20 cellular contexts compared by ENCODE assay signal in the genomic region with DNA sequence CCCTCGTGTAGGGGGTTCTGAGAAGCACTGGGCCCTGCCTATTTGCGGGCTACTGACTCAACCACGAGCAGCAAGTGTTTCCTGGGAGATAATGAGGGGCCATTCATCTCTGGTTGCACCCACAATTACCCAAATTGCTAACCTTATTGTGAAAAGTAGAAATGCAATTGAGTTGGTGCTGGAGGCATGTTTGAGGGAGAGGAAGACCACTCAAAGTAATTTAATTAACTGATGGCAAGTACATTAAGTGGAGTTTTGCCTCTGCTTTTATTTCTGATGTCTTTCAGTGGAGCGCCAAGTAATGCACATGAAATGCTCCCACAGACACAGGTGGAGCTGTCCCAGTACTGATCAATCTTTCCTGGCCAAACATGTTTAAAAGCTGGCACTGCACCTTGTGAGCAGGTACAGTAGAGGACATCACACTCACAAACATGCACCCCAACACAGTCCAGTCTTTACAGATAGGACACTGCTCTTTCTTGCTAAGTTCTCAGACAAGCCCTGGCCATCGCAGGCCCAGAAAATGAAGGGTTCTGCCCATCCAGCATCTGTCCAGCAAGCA.
DNase-seq lines count a peak whose midpoint lies in the region; ATAC-seq, FAIRE-seq and TF ChIP-seq lines count a peak whose summit lies in the region.
"Had no signal": no experiment of that assay in that cellular context is flagged by ENCODE, and none has a peak within 500 bp of the region (broad histone marks: within the 10 kb centered on the region; RNA-seq: fewer than 3 reads in every experiment).

No MANE protein-coding gene starts in this region.

- BruUV-seq in K562 (replicated peaks; lab: Mats Ljungman, UMichigan): no TSS peak

- intact Hi-C loops in K562 (cut with micrococcal nuclease) (no loop called here), lower lobe of right lung (cut with DNase I) (no loop called here), mucosa of descending colon (cut with DNase I, micrococcal nuclease) (no loop called here)

- FAIRE-seq in K562 (lab: Jason Lieb, UNC): no peak

- H4K20me1 ChIP-seq in DND-41 (ENCODE audit: insufficient read depth, low read length) (no peaks in the 10 kb centered on the region), K562 (replicated peaks; ENCODE audit: control insufficient read depth, insufficient read depth, low read length) (0 out of 2 replicates have a peak, but pooled peaks cover 9% of the 10 kb centered on the region)

- H3K9me3 ChIP-seq in DND-41 (ENCODE audit: insufficient read depth, low read length, severe bottlenecking) (no peaks in the 10 kb centered on the region), KOPT-K1 (ENCODE audit: insufficient read depth, low read length, poor library complexity, severe bottlenecking) (no peaks in the 10 kb centered on the region), K562 (replicated peaks; ENCODE audit: control insufficient read depth, insufficient read depth, low read depth, low read length) (no peaks in the 10 kb centered on the region), lower lobe of right lung (no peaks in the 10 kb centered on the region), mucosa of descending colon (no peaks in the 10 kb centered on the region)
- H3K9me3 ChIP-seq: body of pancreas, heart left ventricle, stomach, tibial artery had no signal

- no peak overlapping the region for H3K9ac ChIP-seq in DND-41 (ENCODE audit: low read depth, low read length)
- peak overlapping the region in 1 of 2 experiments; percentile 69; a peak in 2 of 4 replicates for H3K9ac ChIP-seq in K562 (ENCODE audit: insufficient read depth in 1 of 2, low read depth in 2 of 2, low read length in 2 of 2)

- CTCF ChIA-PET in RWPE1 (lab: Yijun Ruan, JAX) (interaction anchor here (0.6 to 0.7 kb wide), 2 partner anchors 10 to 42 kb away, joined by 3 read pairs; no protein-coding TSS in a partner anchor), K562 (lab: Yijun Ruan, JAX; ENCODE audit: low intra/inter-chr PET ratio) (interaction anchor here (0.8 to 4.0 kb wide), 2 partner anchors 95 to 135 kb away, joined by 3 to 69 read pairs; no protein-coding TSS in a partner anchor)

- H3K9me1 ChIP-seq in K562 (ENCODE audit: control insufficient read depth, insufficient read depth, low read length): peaks cover 3% of the 10 kb centered on the region

- H3K4me2 ChIP-seq in DND-41 (ENCODE audit: insufficient read depth, low read length) (no peak overlapping the region), K562 (ENCODE audit: insufficient read depth, low read length) (peak overlapping the region; percentile 24)

- H3K36me3 Mint-ChIP-seq in chondrocyte (ENCODE audit: low read depth): no peaks in the 10 kb centered on the region
- H3K36me3 Mint-ChIP-seq: CD4-positive, CD25-positive, alpha-beta regulatory T cell had no signal

- no peak overlapping the region for H3K27ac Mint-ChIP-seq in chondrocyte (ENCODE audit: unreplicated experiment)
- H3K27ac Mint-ChIP-seq: activated CD8-positive, alpha-beta T cell treated with anti-CD3 and anti-CD28 coated beads for 36 hours; CD4-positive, CD25-positive, alpha-beta regulatory T cell had no signal

- peaks cover 87% of the 10 kb centered on the region for H3K4me1 ChIP-seq in DND-41 (ENCODE audit: insufficient read depth, low read length)
- H3K4me1 ChIP-seq in K562 (replicated peaks in 1 of 2; ENCODE audit: control insufficient read depth in 2 of 2, insufficient read depth in 2 of 2, low read length in 2 of 2): peaks cover 26 to 44% of the 10 kb centered on the region in 2 experiments
- H3K4me1 ChIP-seq in lower lobe of right lung: no peaks in the 10 kb centered on the region
- no peaks in the 10 kb centered on the region for H3K4me1 ChIP-seq in mucosa of descending colon (ENCODE audit: low read depth)
- H3K4me1 ChIP-seq: heart left ventricle, tibial artery had no signal

- H3K9me3 Mint-ChIP-seq in chondrocyte (ENCODE audit: low read depth): no peaks in the 10 kb centered on the region
- H3K9me3 Mint-ChIP-seq: activated CD8-positive, alpha-beta T cell treated with anti-CD3 and anti-CD28 coated beads for 36 hours; CD4-positive, CD25-positive, alpha-beta regulatory T cell had no signal

- TF ChIP-seq CTCF in DND-41 (IDR thresholded peaks at IDR 0.05; ENCODE audit: borderline replicate concordance, extremely low read depth, low read length, poor library complexity, severe bottlenecking): no peak
- TF ChIP-seq CTCF in RWPE1 (conservative IDR thresholded peaks at IDR 0.05; ENCODE audit: low read depth): no peak
- no peak for TF ChIP-seq CTCF in K562 (IDR thresholded peaks at IDR 0.05 in 2 of 3, conservative IDR thresholded peaks at IDR 0.05 in 1 of 3; ENCODE audit: insufficient read depth in 2 of 3, low read depth in 1 of 3, low read length in 3 of 3)
- TF ChIP-seq CTCF in lower lobe of right lung (IDR thresholded peaks at IDR 0.05): no peak
- TF ChIP-seq CTCF in chondrocyte (IDR thresholded peaks at IDR 0.05): no peak
- TF ChIP-seq CTCF in mucosa of descending colon (IDR thresholded peaks at IDR 0.05): no peak

- H3K4me3 ChIP-seq in DND-41 (ENCODE audit: low read depth in 1 of 2, low read length in 2 of 2) (no peak overlapping the region), K562 (no peak overlapping the region), lower lobe of right lung (no peak overlapping the region), mucosa of descending colon (no peak overlapping the region)
- H3K4me3 ChIP-seq: body of pancreas, heart left ventricle, stomach, tibial artery had no signal

- H3K79me2 ChIP-seq in DND-41 (ENCODE audit: insufficient read depth, low read length): no peaks in the 10 kb centered on the region
- no peaks in the 10 kb centered on the region for H3K79me2 ChIP-seq in K562 (ENCODE audit: control insufficient read depth, insufficient read depth, low read length)

- H3K4me3 Mint-ChIP-seq in chondrocyte (ENCODE audit: unreplicated experiment): no peak overlapping the region
- H3K4me3 Mint-ChIP-seq: activated CD8-positive, alpha-beta T cell treated with anti-CD3 and anti-CD28 coated beads for 36 hours; CD4-positive, CD25-positive, alpha-beta regulatory T cell had no signal

- in situ Hi-C loops in K562 (cut with MboI): loop anchor here (5.0 kb wide), 1 partner anchor 125 kb away; no protein-coding TSS in a partner anchor

- H3K36me3 ChIP-seq in DND-41 (ENCODE audit: insufficient read depth, low read length) (no peaks in the 10 kb centered on the region), KOPT-K1 (ENCODE audit: insufficient read depth, low read length) (no peaks in the 10 kb centered on the region), K562 (ENCODE audit: control insufficient read depth, insufficient read depth, low read length) (no peaks in the 10 kb centered on the region), lower lobe of right lung (no peaks in the 10 kb centered on the region), mucosa of descending colon (ENCODE audit: low read depth) (no peaks in the 10 kb centered on the region)
- H3K36me3 ChIP-seq: heart left ventricle, stomach, tibial artery had no signal

- TF ChIP-seq POLR2A in K562 (conservative IDR thresholded peaks at IDR 0.05): no peak

- POLR2A ChIA-PET in RWPE1 (lab: Yijun Ruan, JAX; ENCODE audit: low non-redundant PET) (no interaction called here), K562 (lab: Yijun Ruan, JAX) (interaction anchor here (0.6 to 1.2 kb wide), 8 partner anchors 10 to 616 kb away, joined by 3 to 5 read pairs (median 3); a partner anchor contains a TSS)

- peaks cover 7% of the 10 kb centered on the region for H3K27me3 ChIP-seq in DND-41 (ENCODE audit: insufficient read depth, low read length, poor library complexity)
- peaks cover 12 to 20% of the 10 kb centered on the region in 2 experiments; a peak in 4 of 5 replicates for H3K27me3 ChIP-seq in K562 (ENCODE audit: control insufficient read depth in 2 of 2, insufficient read depth in 2 of 2, low read length in 2 of 2)
- no peaks in the 10 kb centered on the region for H3K27me3 ChIP-seq in lower lobe of right lung (ENCODE audit: low read depth)
- H3K27me3 ChIP-seq: body of pancreas, heart left ventricle, stomach, tibial artery had no signal

- TF ChIP-seq EP300 in K562 (IDR thresholded peaks at IDR 0.05; ENCODE audit: low read length): no peak; the same call in 1 of the 2 replicates

- H3K4me1 Mint-ChIP-seq in chondrocyte (ENCODE audit: low read depth): peaks cover 8% of the 10 kb centered on the region
- H3K4me1 Mint-ChIP-seq: CD4-positive, CD25-positive, alpha-beta regulatory T cell had no signal

- H2AFZ ChIP-seq in DND-41 (ENCODE audit: low read depth, low read length) (no peak overlapping the region), K562 (ENCODE audit: low read depth, low read length) (peak overlapping the region; percentile 69; the same call in 1 of the 2 replicates)

- ATAC-seq in DND-41 (ENCODE audit: insufficient read depth, low read depth): no peak
- no peak for ATAC-seq in K562
- ATAC-seq in lower lobe of right lung: no peak
- ATAC-seq in mucosa of descending colon: no peak
- ATAC-seq: activated CD8-positive, alpha-beta T cell treated with anti-CD3 and anti-CD28 coated beads for 36 hours had no signal

- no peaks in the 10 kb centered on the region for H3K27me3 Mint-ChIP-seq in chondrocyte (ENCODE audit: low read depth)
- H3K27me3 Mint-ChIP-seq: activated CD8-positive, alpha-beta T cell treated with anti-CD3 and anti-CD28 coated beads for 36 hours had no signal

- no peak for DNase-seq in DND-41
- DNase-seq in RWPE1 (ENCODE audit: low spot score): no peak
- peak; percentile 22 to 50 (median 34) for DNase-seq in K562 (ENCODE audit: extremely low read depth in 1 of 4, low spot score in 3 of 4)
- DNase-seq in lower lobe of right lung: no peak
- no peak for DNase-seq in chondrocyte (ENCODE audit: low spot score)
- DNase-seq in mucosa of descending colon: no peak
- no peak for DNase-seq in activated naive CD4-positive, alpha-beta T cell treated with anti-CD3 and anti-CD28 coated beads, Interleukin-2, amount 50 U/mL, for 16 hours
- DNase-seq: activated CD4-positive, CD25-positive, alpha-beta regulatory T cell treated with anti-CD3 and anti-CD28 coated beads, Interleukin-2, amount 50 U/mL, for 72 hours; activated CD8-positive, alpha-beta T cell treated with anti-CD3 and anti-CD28 coated beads for 36 hours; activated gamma-delta T cell treated with Interleukin-2 at 50 U/mL for 16 hours; CD4-positive, CD25-positive, alpha-beta regulatory T cell; effector CD4-positive, alpha-beta T cell; KG1; NCI-H510A; stomach; T-helper 9 cell; tibial artery had no signal

- no peak for TF ChIP-seq RAD21 in K562 (CRISPR knock-in tag; conservative IDR thresholded peaks at IDR 0.05 in 1 of 2, IDR thresholded peaks at IDR 0.05 in 1 of 2)

- 39% methylated on average over 5 of the region's 5 CpGs for WGBS in K562 (ENCODE audit: insufficient coverage, low coverage, missing lambda C conversion rate)

- H3K27ac ChIP-seq in DND-41 (ENCODE audit: low read length): peak overlapping the region; percentile 38
- H3K27ac ChIP-seq in KOPT-K1 (ENCODE audit: low read depth, low read length, poor library complexity, severe bottlenecking): peak overlapping the region; percentile 18
- H3K27ac ChIP-seq in RWPE1: peak overlapping the region; percentile 33
- H3K27ac ChIP-seq in K562 (ENCODE audit: extremely low read depth, low read depth, low read length): no peak overlapping the region; the same call in 2 of the 3 replicates
- no peak overlapping the region for H3K27ac ChIP-seq in lower lobe of right lung
- H3K27ac ChIP-seq: body of pancreas, heart left ventricle, stomach, tibial artery had no signal

TF ChIP-seq in K562, 482 proteins besides CTCF, POLR2A, EP300 and RAD21 (continues in another document):
- TF ChIP-seq ZFP1 (CRISPR knock-in tag; IDR thresholded peaks at IDR 0.05): no peak

Comparison
In these comparisons a context has a peak if more than half of its experiments do, and no peak if none do; other contexts are left out.
1. DNase-seq: peak in K562 (4 of 4); none in DND-41 (single experiment), RWPE1 (single experiment), lower lobe of right lung (single experiment), chondrocyte (single experiment), mucosa of descending colon (0 of 3) and activated naive CD4-positive, alpha-beta T cell treated with anti-CD3 and anti-CD28 coated beads, Interleukin-2, amount 50 U/mL, for 16 hours (single experiment).
2. H3K27ac ChIP-seq: peak in DND-41 (single experiment), KOPT-K1 (single experiment) and RWPE1 (single experiment); none in K562 (single experiment) and lower lobe of right lung (single experiment).